In the genomic region with DNA sequence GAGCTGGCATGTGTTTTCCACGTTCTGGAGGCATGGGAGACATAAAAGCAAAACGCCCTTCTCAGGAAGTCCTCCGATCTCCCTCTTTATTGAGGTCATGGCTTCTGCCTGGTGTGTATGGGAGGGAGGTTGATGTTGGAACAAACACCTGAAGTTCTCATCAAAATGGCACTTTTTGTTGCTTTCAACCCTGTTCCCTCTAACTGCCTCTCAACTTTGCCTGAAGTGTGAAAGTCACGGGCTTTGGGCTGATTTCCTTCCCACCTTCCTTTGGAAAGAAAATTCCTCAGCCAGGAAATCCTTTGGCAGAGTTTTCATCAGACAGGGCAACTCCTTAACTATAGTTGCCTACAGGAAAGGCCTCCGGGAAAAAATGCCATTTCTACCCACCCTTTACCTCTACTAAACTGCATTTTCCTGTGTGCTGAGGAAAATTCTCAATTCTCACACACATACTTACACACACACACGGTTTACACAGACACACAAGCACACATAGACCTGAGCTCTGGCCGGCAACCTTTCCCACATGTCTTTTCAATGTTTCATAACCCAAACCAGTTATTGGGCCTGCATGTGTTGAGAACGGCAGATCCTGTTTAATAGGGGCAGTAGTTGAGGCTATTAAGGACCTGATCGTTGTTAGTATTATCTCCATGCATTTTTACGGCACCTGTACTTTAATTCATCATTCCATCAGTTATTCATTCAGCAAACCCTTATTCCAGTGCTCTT, we compare ENCODE assay signal across 1 cellular context.
TF ChIP-seq lines count a peak whose summit lies in the region.

No MANE protein-coding gene starts in this region.

TF ChIP-seq in H1, 55 proteins besides CTCF, POLR2A, EP300 and RAD21:
- TF ChIP-seq SRF (IDR thresholded peaks at IDR 0.05; ENCODE audit: low read depth, low read length) (no peak), RXRA (IDR thresholded peaks at IDR 0.05; ENCODE audit: insufficient read depth, low read depth, low read length) (no peak), POU5F1 (IDR thresholded peaks at IDR 0.05; ENCODE audit: low read depth, low read length) (no peak), KDM1A (IDR thresholded peaks at IDR 0.05; ENCODE audit: borderline replicate concordance, low read length) (no peak), HDAC6 (IDR thresholded peaks at IDR 0.05; ENCODE audit: low read depth, low read length) (no peak), SAP30 (IDR thresholded peaks at IDR 0.05; ENCODE audit: insufficient read depth, insufficient replicate concordance, low read length) (no peak), ZNF274 (IDR thresholded peaks at IDR 0.05; ENCODE audit: borderline replicate concordance, extremely low read depth, low read length) (no peak), CEBPB (IDR thresholded peaks at IDR 0.05; ENCODE audit: low read depth, low read length) (no peak), CBX8 (IDR thresholded peaks at IDR 0.05; ENCODE audit: borderline replicate concordance, low read depth, low read length) (no peak)
- TF ChIP-seq, protein P1, sequence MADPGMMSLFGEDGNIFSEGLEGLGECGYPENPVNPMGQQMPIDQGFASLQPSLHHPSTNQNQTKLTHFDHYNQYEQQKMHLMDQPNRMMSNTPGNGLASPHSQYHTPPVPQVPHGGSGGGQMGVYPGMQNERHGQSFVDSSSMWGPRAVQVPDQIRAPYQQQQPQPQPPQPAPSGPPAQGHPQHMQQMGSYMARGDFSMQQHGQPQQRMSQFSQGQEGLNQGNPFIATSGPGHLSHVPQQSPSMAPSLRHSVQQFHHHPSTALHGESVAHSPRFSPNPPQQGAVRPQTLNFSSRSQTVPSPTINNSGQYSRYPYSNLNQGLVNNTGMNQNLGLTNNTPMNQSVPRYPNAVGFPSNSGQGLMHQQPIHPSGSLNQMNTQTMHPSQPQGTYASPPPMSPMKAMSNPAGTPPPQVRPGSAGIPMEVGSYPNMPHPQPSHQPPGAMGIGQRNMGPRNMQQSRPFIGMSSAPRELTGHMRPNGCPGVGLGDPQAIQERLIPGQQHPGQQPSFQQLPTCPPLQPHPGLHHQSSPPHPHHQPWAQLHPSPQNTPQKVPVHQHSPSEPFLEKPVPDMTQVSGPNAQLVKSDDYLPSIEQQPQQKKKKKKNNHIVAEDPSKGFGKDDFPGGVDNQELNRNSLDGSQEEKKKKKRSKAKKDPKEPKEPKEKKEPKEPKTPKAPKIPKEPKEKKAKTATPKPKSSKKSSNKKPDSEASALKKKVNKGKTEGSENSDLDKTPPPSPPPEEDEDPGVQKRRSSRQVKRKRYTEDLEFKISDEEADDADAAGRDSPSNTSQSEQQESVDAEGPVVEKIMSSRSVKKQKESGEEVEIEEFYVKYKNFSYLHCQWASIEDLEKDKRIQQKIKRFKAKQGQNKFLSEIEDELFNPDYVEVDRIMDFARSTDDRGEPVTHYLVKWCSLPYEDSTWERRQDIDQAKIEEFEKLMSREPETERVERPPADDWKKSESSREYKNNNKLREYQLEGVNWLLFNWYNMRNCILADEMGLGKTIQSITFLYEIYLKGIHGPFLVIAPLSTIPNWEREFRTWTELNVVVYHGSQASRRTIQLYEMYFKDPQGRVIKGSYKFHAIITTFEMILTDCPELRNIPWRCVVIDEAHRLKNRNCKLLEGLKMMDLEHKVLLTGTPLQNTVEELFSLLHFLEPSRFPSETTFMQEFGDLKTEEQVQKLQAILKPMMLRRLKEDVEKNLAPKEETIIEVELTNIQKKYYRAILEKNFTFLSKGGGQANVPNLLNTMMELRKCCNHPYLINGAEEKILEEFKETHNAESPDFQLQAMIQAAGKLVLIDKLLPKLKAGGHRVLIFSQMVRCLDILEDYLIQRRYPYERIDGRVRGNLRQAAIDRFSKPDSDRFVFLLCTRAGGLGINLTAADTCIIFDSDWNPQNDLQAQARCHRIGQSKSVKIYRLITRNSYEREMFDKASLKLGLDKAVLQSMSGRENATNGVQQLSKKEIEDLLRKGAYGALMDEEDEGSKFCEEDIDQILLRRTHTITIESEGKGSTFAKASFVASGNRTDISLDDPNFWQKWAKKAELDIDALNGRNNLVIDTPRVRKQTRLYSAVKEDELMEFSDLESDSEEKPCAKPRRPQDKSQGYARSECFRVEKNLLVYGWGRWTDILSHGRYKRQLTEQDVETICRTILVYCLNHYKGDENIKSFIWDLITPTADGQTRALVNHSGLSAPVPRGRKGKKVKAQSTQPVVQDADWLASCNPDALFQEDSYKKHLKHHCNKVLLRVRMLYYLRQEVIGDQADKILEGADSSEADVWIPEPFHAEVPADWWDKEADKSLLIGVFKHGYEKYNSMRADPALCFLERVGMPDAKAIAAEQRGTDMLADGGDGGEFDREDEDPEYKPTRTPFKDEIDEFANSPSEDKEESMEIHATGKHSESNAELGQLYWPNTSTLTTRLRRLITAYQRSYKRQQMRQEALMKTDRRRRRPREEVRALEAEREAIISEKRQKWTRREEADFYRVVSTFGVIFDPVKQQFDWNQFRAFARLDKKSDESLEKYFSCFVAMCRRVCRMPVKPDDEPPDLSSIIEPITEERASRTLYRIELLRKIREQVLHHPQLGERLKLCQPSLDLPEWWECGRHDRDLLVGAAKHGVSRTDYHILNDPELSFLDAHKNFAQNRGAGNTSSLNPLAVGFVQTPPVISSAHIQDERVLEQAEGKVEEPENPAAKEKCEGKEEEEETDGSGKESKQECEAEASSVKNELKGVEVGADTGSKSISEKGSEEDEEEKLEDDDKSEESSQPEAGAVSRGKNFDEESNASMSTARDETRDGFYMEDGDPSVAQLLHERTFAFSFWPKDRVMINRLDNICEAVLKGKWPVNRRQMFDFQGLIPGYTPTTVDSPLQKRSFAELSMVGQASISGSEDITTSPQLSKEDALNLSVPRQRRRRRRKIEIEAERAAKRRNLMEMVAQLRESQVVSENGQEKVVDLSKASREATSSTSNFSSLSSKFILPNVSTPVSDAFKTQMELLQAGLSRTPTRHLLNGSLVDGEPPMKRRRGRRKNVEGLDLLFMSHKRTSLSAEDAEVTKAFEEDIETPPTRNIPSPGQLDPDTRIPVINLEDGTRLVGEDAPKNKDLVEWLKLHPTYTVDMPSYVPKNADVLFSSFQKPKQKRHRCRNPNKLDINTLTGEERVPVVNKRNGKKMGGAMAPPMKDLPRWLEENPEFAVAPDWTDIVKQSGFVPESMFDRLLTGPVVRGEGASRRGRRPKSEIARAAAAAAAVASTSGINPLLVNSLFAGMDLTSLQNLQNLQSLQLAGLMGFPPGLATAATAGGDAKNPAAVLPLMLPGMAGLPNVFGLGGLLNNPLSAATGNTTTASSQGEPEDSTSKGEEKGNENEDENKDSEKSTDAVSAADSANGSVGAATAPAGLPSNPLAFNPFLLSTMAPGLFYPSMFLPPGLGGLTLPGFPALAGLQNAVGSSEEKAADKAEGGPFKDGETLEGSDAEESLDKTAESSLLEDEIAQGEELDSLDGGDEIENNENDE (IDR thresholded peaks at IDR 0.05; ENCODE audit: insufficient replicate concordance, low read length) = no peak
- TF ChIP-seq, protein P2, sequence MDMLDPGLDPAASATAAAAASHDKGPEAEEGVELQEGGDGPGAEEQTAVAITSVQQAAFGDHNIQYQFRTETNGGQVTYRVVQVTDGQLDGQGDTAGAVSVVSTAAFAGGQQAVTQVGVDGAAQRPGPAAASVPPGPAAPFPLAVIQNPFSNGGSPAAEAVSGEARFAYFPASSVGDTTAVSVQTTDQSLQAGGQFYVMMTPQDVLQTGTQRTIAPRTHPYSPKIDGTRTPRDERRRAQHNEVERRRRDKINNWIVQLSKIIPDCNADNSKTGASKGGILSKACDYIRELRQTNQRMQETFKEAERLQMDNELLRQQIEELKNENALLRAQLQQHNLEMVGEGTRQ (IDR thresholded peaks at IDR 0.05; ENCODE audit: low read length) = no peak
TF ChIP-seq in H1: peak in this region for 0.
